Comparison of ENCODE assay signal across 8 cellular contexts in the genomic region with DNA sequence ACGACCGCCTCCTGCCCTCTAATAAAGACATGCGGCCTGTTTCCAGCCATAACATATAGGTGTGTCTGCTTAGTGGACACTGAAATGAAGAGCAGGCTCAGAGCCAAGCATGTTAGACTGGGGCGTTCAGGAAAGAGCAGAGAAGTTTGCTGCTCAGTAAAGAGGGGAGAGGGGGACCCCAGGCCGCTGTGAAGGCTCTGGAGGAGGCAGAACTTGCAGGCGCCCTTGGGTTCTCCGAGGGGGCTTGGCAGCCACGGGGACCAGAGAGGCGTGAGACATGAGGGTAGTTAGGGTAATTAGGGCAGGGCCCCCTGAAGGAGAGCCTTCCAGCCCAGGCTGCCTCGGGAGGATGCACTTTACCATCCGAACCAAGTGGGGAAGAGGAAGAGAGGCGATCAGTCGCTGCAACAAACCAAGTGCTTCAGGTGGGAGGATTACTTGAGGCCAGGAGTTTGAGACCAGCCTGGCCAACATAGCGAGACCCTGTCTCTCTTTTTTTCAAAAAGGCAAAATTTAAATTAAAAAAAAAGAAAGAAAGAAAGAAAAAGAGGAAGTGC. TPM values are rescaled to one million over a fixed set of nuclear protein-coding genes. Genes with fewer than 3 reads are reported as not detected.
DNase-seq lines count a peak whose midpoint lies in the region; ATAC-seq and TF ChIP-seq lines count a peak whose summit lies in the region.
"Had no signal": no experiment of that assay in that cellular context is flagged by ENCODE, and none has a peak within 500 bp of the region (broad histone marks: within the 10 kb centered on the region; RNA-seq: fewer than 3 reads in every experiment).

No MANE protein-coding gene starts in this region.

- H3K27me3 ChIP-seq in iPS-18a (ENCODE audit: control insufficient read depth, insufficient read depth, low read length), result peaks cover 21% of the 10 kb centered on the region

- peak overlapping the region; percentile 64 for H3K27ac Mint-ChIP-seq in HFFc6
- H3K27ac Mint-ChIP-seq in activated CD4-positive, alpha-beta memory T cell treated with anti-CD3 and anti-CD28 coated beads for 36 hours, result no peak overlapping the region
- peak overlapping the region; percentile 82 for H3K27ac Mint-ChIP-seq in stimulated activated effector memory CD8-positive, alpha-beta T cell treated with anti-CD3 and anti-CD28 coated beads, Interleukin-12 subunit alpha, Interleukin-12 subunit beta, amount 100 ng/mL, for 72 hours

- H3K27me3 Mint-ChIP-seq in HFFc6 (ENCODE audit: insufficient read depth), result peaks cover 4% of the 10 kb centered on the region
- H3K27me3 Mint-ChIP-seq in activated CD4-positive, alpha-beta memory T cell treated with anti-CD3 and anti-CD28 coated beads for 36 hours, result peaks cover 6% of the 10 kb centered on the region

- H3K4me1 ChIP-seq in iPS-18a (ENCODE audit: control insufficient read depth, low read depth, low read length), result no peaks in the 10 kb centered on the region

- no peaks in the 10 kb centered on the region for H3K9me3 Mint-ChIP-seq in HFFc6
- H3K9me3 Mint-ChIP-seq in activated CD4-positive, alpha-beta memory T cell treated with anti-CD3 and anti-CD28 coated beads for 36 hours, result no peaks in the 10 kb centered on the region
- H3K9me3 Mint-ChIP-seq in stimulated activated effector memory CD8-positive, alpha-beta T cell treated with anti-CD3 and anti-CD28 coated beads, Interleukin-12 subunit alpha, Interleukin-12 subunit beta, amount 100 ng/mL, for 72 hours, result no peaks in the 10 kb centered on the region

- intact Hi-C loops in activated CD4-positive, alpha-beta memory T cell treated with anti-CD3 and anti-CD28 coated beads for 36 hours (cut with micrococcal nuclease), result no loop called here

- no peak for TF ChIP-seq CTCF in HFFc6 (IDR thresholded peaks at IDR 0.05)

- peak overlapping the region; percentile 51 for H3K4me3 ChIP-seq in iPS-18a (ENCODE audit: low read length)

- CTCF ChIA-PET in activated CD4-positive, alpha-beta memory T cell treated with anti-CD3 and anti-CD28 coated beads for 36 hours (lab: Charles Lee), result interaction anchor here (1.4 to 1.7 kb wide), 2 partner anchors 9 to 17 kb away, joined by 3 to 9 read pairs; no protein-coding TSS in a partner anchor

- no peaks in the 10 kb centered on the region for H3K36me3 Mint-ChIP-seq in HFFc6 (ENCODE audit: low read depth)
- no peaks in the 10 kb centered on the region for H3K36me3 Mint-ChIP-seq in activated CD4-positive, alpha-beta memory T cell treated with anti-CD3 and anti-CD28 coated beads for 36 hours
- peaks cover 4% of the 10 kb centered on the region for H3K36me3 Mint-ChIP-seq in stimulated activated effector memory CD8-positive, alpha-beta T cell treated with anti-CD3 and anti-CD28 coated beads, Interleukin-12 subunit alpha, Interleukin-12 subunit beta, amount 100 ng/mL, for 72 hours

- H3K27ac ChIP-seq in iPS-18a (ENCODE audit: low read length), result no peak overlapping the region

- peaks cover 31% of the 10 kb centered on the region for H3K4me1 Mint-ChIP-seq in HFFc6 (ENCODE audit: low read depth)
- H3K4me1 Mint-ChIP-seq in activated CD4-positive, alpha-beta memory T cell treated with anti-CD3 and anti-CD28 coated beads for 36 hours (ENCODE audit: low read depth), result peaks cover 17% of the 10 kb centered on the region
- peaks cover 33% of the 10 kb centered on the region for H3K4me1 Mint-ChIP-seq in stimulated activated effector memory CD8-positive, alpha-beta T cell treated with anti-CD3 and anti-CD28 coated beads, Interleukin-12 subunit alpha, Interleukin-12 subunit beta, amount 100 ng/mL, for 72 hours

- H3K9me3 ChIP-seq in iPS-18a (ENCODE audit: control insufficient read depth, low read depth, low read length), result no peaks in the 10 kb centered on the region

- peak overlapping the region; percentile 85 for H3K4me3 Mint-ChIP-seq in HFFc6
- H3K4me3 Mint-ChIP-seq in activated CD4-positive, alpha-beta memory T cell treated with anti-CD3 and anti-CD28 coated beads for 36 hours, result peak overlapping the region; percentile 49
- peak overlapping the region; percentile 79 for H3K4me3 Mint-ChIP-seq in stimulated activated effector memory CD8-positive, alpha-beta T cell treated with anti-CD3 and anti-CD28 coated beads, Interleukin-12 subunit alpha, Interleukin-12 subunit beta, amount 100 ng/mL, for 72 hours

- H3K36me3 ChIP-seq in iPS-18a (ENCODE audit: control insufficient read depth, low read depth, low read length), result no peaks in the 10 kb centered on the region

- no peak for ATAC-seq in stimulated activated effector memory CD8-positive, alpha-beta T cell treated with anti-CD3 and anti-CD28 coated beads, Interleukin-12 subunit alpha, Interleukin-12 subunit beta, amount 100 ng/mL, for 72 hours
- no peak for ATAC-seq in activated CD4-positive, CD25-positive, alpha-beta regulatory T cell treated with anti-CD3 and anti-CD28 coated beads, Interleukin-2, amount 50 U/mL, for 24 hours
- ATAC-seq in GM19463 (IDR thresholded peaks at IDR 0.05; ENCODE audit: unreplicated experiment), result no peak

- peak overlapping the region; percentile 66 for H3K9ac ChIP-seq in iPS-18a (ENCODE audit: low read length)

- POLR2A ChIA-PET in activated CD4-positive, alpha-beta memory T cell treated with anti-CD3 and anti-CD28 coated beads for 36 hours (lab: Charles Lee), result interaction anchor here (1.0 kb wide), 1 partner anchor 9 kb away, joined by 3 read pairs; no protein-coding TSS in a partner anchor

- DNase-seq in HFFc6 (no peak), amygdala (lab: John Stamatoyannopoulos, UW) (no peak)
- no peak for DNase-seq in activated CD4-positive, alpha-beta memory T cell treated with anti-CD3 and anti-CD28 coated beads for 36 hours
- no peak for DNase-seq in stimulated activated effector memory CD8-positive, alpha-beta T cell treated with anti-CD3 and anti-CD28 coated beads, Interleukin-12 subunit alpha, Interleukin-12 subunit beta, amount 100 ng/mL, for 72 hours (ENCODE audit: low spot score in 2 of 2)
- DNase-seq: Karpas-422 had no signal

RNA-seq across cellular contexts. Expression of a gene that starts 46.6 kb away (rescaled TPM):
- total RNA-seq in HFFc6 (2021; fragmentation: NEBNext Ultra II Directional; extraction: Animal tissue kit (Norgen Biotek cat#: 25700)), result 10 to 100 TPM; 11.7 to 15.1 (median 13.6) TPM
- total RNA-seq in activated CD4-positive, alpha-beta memory T cell treated with anti-CD3 and anti-CD28 coated beads for 36 hours, result 10 to 100 TPM; 23.0 to 23.7 TPM
